Comparison of ENCODE assay signal across 21 cellular contexts in genomic region chr6:24740861-24741260, GRCh38. TPM values are rescaled to one million over a fixed set of nuclear protein-coding genes. Genes with fewer than 3 reads are reported as not detected.
"Had no signal": no experiment of that assay in that cellular context is flagged by ENCODE, and none has a peak within 500 bp of the region (broad histone marks: within the 10 kb centered on the region; RNA-seq: fewer than 3 reads in every experiment).

No MANE protein-coding gene starts in this region.

- H3K27me3 ChIP-seq: body of pancreas, foreskin keratinocyte, left lung, upper lobe of left lung had no signal

- H3K27ac Mint-ChIP-seq: activated naive CD4-positive, alpha-beta T cell treated with anti-CD3 and anti-CD28 coated beads for 36 hours; activated T-helper 1 cell treated with anti-CD3 and anti-CD28 coated beads, Interleukin-12 subunit alpha, Interleukin-12 subunit beta, Interleukin-2, Interleukin-4 antibody, amounts not matched to agents 30 ng/mL and 10 ng/mL and 1 ng/mL, durations not matched to agents 14 hours and 24 hours and 36 hours; endodermal cell; memory B cell; natural killer cell; stimulated activated naive CD8-positive, alpha-beta T cell treated with anti-CD3 and anti-CD28 coated beads, Interleukin-15, Interleukin-2, amounts not matched to agents 100 ng/mL and 50 ng/mL, for 24 hours; WTC11 had no signal

- DNase-seq: activated CD4-positive, alpha-beta T cell treated with anti-CD3 and anti-CD28 coated beads for 48 hours; activated naive CD4-positive, alpha-beta T cell treated with anti-CD3 and anti-CD28 coated beads for 36 hours; body of pancreas; dermis blood vessel endothelial cell; endodermal cell; foreskin keratinocyte; head of caudate nucleus; left lung; natural killer cell; stimulated activated CD4-positive, alpha-beta T cell treated with anti-CD3 and anti-CD28 coated beads, Interleukin-15, amount 100 ng/mL, for 24 hours; stimulated activated CD4-positive, alpha-beta T cell treated with anti-CD3 and anti-CD28 coated beads, Interleukin-4, amount 100 ng/mL, for 24 hours; upper lobe of left lung had no signal

- H3K9me3 ChIP-seq: body of pancreas, left lung, upper lobe of left lung had no signal

- H3K9me3 Mint-ChIP-seq: activated naive CD4-positive, alpha-beta T cell treated with anti-CD3 and anti-CD28 coated beads for 36 hours; central memory CD8-positive, alpha-beta T cell; endodermal cell; natural killer cell; stimulated activated naive CD8-positive, alpha-beta T cell treated with anti-CD3 and anti-CD28 coated beads, Interleukin-15, Interleukin-2, amounts not matched to agents 100 ng/mL and 50 ng/mL, for 24 hours; WTC11 had no signal

- ATAC-seq: body of pancreas, foreskin keratinocyte, left lung, natural killer cell, WTC11 had no signal

- H3K27ac ChIP-seq: body of pancreas, foreskin keratinocyte, left lung, upper lobe of left lung had no signal

- H3K27me3 Mint-ChIP-seq: central memory CD8-positive, alpha-beta T cell; memory B cell; stimulated activated naive CD8-positive, alpha-beta T cell treated with anti-CD3 and anti-CD28 coated beads, Interleukin-15, Interleukin-2, amounts not matched to agents 100 ng/mL and 50 ng/mL, for 24 hours had no signal

- H3K4me1 Mint-ChIP-seq: central memory CD8-positive, alpha-beta T cell; endodermal cell; natural killer cell; WTC11 had no signal

- H3K36me3 Mint-ChIP-seq: memory B cell, natural killer cell, WTC11 had no signal

- H3K4me3 ChIP-seq: body of pancreas, left lung, upper lobe of left lung had no signal

- H3K4me3 Mint-ChIP-seq: activated naive CD4-positive, alpha-beta T cell treated with anti-CD3 and anti-CD28 coated beads for 36 hours; activated T-helper 1 cell treated with anti-CD3 and anti-CD28 coated beads, Interleukin-12 subunit alpha, Interleukin-12 subunit beta, Interleukin-2, Interleukin-4 antibody, amounts not matched to agents 30 ng/mL and 10 ng/mL and 1 ng/mL, durations not matched to agents 14 hours and 24 hours and 36 hours; central memory CD8-positive, alpha-beta T cell; endodermal cell; memory B cell; natural killer cell; stimulated activated naive CD8-positive, alpha-beta T cell treated with anti-CD3 and anti-CD28 coated beads, Interleukin-15, Interleukin-2, amounts not matched to agents 100 ng/mL and 50 ng/mL, for 24 hours; WTC11 had no signal

- H3K36me3 ChIP-seq: left lung, upper lobe of left lung had no signal

RNA-seq across cellular contexts. Expression of gene ARMH2, which starts 57.9 kb away (rescaled TPM):
- total RNA-seq: activated naive CD4-positive, alpha-beta T cell treated with anti-CD3 and anti-CD28 coated beads for 36 hours; activated T-helper 1 cell treated with anti-CD3 and anti-CD28 coated beads, Interleukin-12 subunit alpha, Interleukin-12 subunit beta, Interleukin-2, Interleukin-4 antibody, amounts not matched to agents 30 ng/mL and 10 ng/mL and 1 ng/mL, durations not matched to agents 14 hours and 24 hours and 36 hours; body of pancreas; dermis blood vessel endothelial cell; endodermal cell; foreskin keratinocyte; mucosa of gallbladder; temporal lobe; WTC11 had no signal
- polyA plus RNA-seq: adipose tissue, esophagus, foreskin keratinocyte had no signal
